11 cellular contexts compared by ENCODE assay signal in genomic region chr12:32444895-32445294, GRCh38. TPM values are rescaled to one million over a fixed set of nuclear protein-coding genes. Genes with fewer than 3 reads are reported as not detected.
DNase-seq lines count a peak whose midpoint lies in the region; ATAC-seq, FAIRE-seq and TF ChIP-seq lines count a peak whose summit lies in the region.
"Had no signal": no experiment of that assay in that cellular context is flagged by ENCODE, and none has a peak within 500 bp of the region (broad histone marks: within the 10 kb centered on the region; RNA-seq: fewer than 3 reads in every experiment).

No MANE protein-coding gene starts in this region.

- intact Hi-C loops in left cardiac atrium (cut with DNase I), result loop anchor here (5.0 kb wide), 3 partner anchors 43 to 212 kb away; no protein-coding TSS in a partner anchor

- H3K27ac ChIP-seq in right atrium auricular region, result no peak overlapping the region
- H3K27ac ChIP-seq: C4-2B had no signal

- no peaks in the 10 kb centered on the region for H3K27me3 ChIP-seq in right atrium auricular region

- H3K9me3 ChIP-seq in right atrium auricular region, result no peaks in the 10 kb centered on the region

- FAIRE-seq in RCC 7860 (lab: Jason Lieb, UNC), result peak; percentile 98
- FAIRE-seq: colon had no signal

- ATAC-seq in left cardiac atrium (peak; percentile 36 to 63), GM21825 (IDR thresholded peaks at IDR 0.05; ENCODE audit: unreplicated experiment) (no peak), GM18519 (IDR thresholded peaks at IDR 0.05; ENCODE audit: low FRiP score, unreplicated experiment) (no peak)
- ATAC-seq: left lobe of liver had no signal

- H3K4me1 ChIP-seq in right atrium auricular region, result peaks cover 0 to 45% of the 10 kb centered on the region in 2 donors

- TF ChIP-seq CTCF in right atrium auricular region (IDR thresholded peaks at IDR 0.05) (no peak), fibroblast of pulmonary artery (IDR thresholded peaks at IDR 0.05; ENCODE audit: low read length, missing control alignments) (no peak)

- H3K4me3 ChIP-seq in right atrium auricular region (no peak overlapping the region), fibroblast of pulmonary artery (replicated peaks; ENCODE audit: low read depth, low read length) (no peak overlapping the region)

- DNase-seq in left cardiac atrium (no peak), right atrium auricular region (ENCODE audit: low spot score) (no peak), RCC 7860 (ENCODE audit: low spot score) (peak; percentile 93), fibroblast of pulmonary artery (ENCODE audit: low read depth) (peak; percentile 86), OCI-M2 (lab: John Stamatoyannopoulos, UW; ENCODE audit: unreplicated experiment) (no peak), cerebellar cortex (ENCODE audit: low spot score) (no peak)

- H3K36me3 ChIP-seq in right atrium auricular region, result no peaks in the 10 kb centered on the region

RNA-seq across cellular contexts. Expression of gene FGD4, which starts 45.5 kb away (rescaled TPM):
- 10 to 100 TPM; 15.9 to 16.0 TPM for total RNA-seq in left cardiac atrium
- 10 to 100 TPM; 13.5 to 16.2 TPM for total RNA-seq in right atrium auricular region

Comparison
In these comparisons a context has a peak if more than half of its experiments do, and no peak if none do; other contexts are left out.
1. ATAC-seq: peak in left cardiac atrium (2 of 2); none in GM21825 (single experiment) and GM18519 (single experiment).
2. DNase-seq: peak in RCC 7860 (single experiment) and fibroblast of pulmonary artery (single experiment); none in left cardiac atrium (single experiment), right atrium auricular region (single experiment), OCI-M2 (single experiment) and cerebellar cortex (single experiment).